Comparison of ENCODE assay signal across 8 cellular contexts in genomic region chr6:112086744-112087135, GRCh38. TPM values are rescaled to one million over a fixed set of nuclear protein-coding genes. Genes with fewer than 3 reads are reported as not detected.
A peak's percentile ranks its signal among the peaks of the same experiment; 100 is the strongest.
DNase-seq lines count a peak whose midpoint lies in the region; ATAC-seq and TF ChIP-seq lines count a peak whose summit lies in the region.

No MANE protein-coding gene starts in this region.

- no peak overlapping the region for H3K23ac ChIP-seq in mesendoderm (ENCODE audit: low read length)

- no peaks in the 10 kb centered on the region for H3K79me1 ChIP-seq in mesendoderm (ENCODE audit: low read length)

- CTCF ChIA-PET in Panc1 (lab: Charles Lee), result interaction anchor here (0.5 to 0.6 kb wide), 3 partner anchors 22 to 1560 kb away, joined by 3 to 8 read pairs (median 6); no protein-coding TSS in a partner anchor

- DNase-seq in HL-60 (ENCODE audit: low read depth in 1 of 2, low spot score in 1 of 2), result peak; percentile 41 to 43
- no peak for DNase-seq in Panc1 (ENCODE audit: low read depth, low spot score)
- DNase-seq in mesendoderm, result peak; percentile 63
- no peak for DNase-seq in stimulated activated CD4-positive, alpha-beta T cell treated with anti-CD3 and anti-CD28 coated beads, Interleukin-4, amount 100 ng/mL, for 1 hour
- no peak for DNase-seq in activated CD4-positive, alpha-beta T cell treated with anti-CD3 and anti-CD28 coated beads, Interleukin-2, amount 50 U/mL, for 48 hours

- no peaks in the 10 kb centered on the region for H4K20me1 ChIP-seq in DOHH2 (ENCODE audit: control insufficient read depth, insufficient read depth, low read depth, low read length)

- no peaks in the 10 kb centered on the region for H3K9me2 ChIP-seq in DOHH2 (replicated peaks; ENCODE audit: control insufficient read depth, low read length)

- H3K56ac ChIP-seq in mesendoderm (ENCODE audit: low read length), result peak overlapping the region; percentile 87

- no peak overlapping the region for H2BK15ac ChIP-seq in mesendoderm (replicated peaks; ENCODE audit: low read depth)

- H3K4me2 ChIP-seq in DOHH2 (ENCODE audit: low read length), result peak overlapping the region; percentile 92
- peak overlapping the region; percentile 56 for H3K4me2 ChIP-seq in mesendoderm (ENCODE audit: low read length)

- no CpG with 5 or more reads among the region's 8 CpGs for WGBS in mesendoderm (ENCODE audit: extremely low coverage, insufficient coverage, low lambda C conversion rate)

- H3K18ac ChIP-seq in mesendoderm (ENCODE audit: low read length), result no peak overlapping the region

- in situ Hi-C loops in Panc1 (cut with HindIII; ENCODE audit: low pct_unique_long_range_greater_than_20kb, low sequenced_read_pairs), result no loop called here

- H3K9me3 ChIP-seq in DOHH2 (ENCODE audit: control insufficient read depth, insufficient read depth, low read length) (no peaks in the 10 kb centered on the region), Panc1 (ENCODE audit: control insufficient read depth, insufficient read depth, low read depth, low read length) (no peaks in the 10 kb centered on the region), endocrine pancreas (ENCODE audit: control insufficient read depth, low read length) (no peaks in the 10 kb centered on the region)

- H2BK5ac ChIP-seq in mesendoderm (ENCODE audit: low read length), result peak overlapping the region; percentile 43

- intact Hi-C loops in Panc1 (cut with micrococcal nuclease; ENCODE audit: unreplicated experiment), result loop anchor here (5.0 kb wide), 1 partner anchor 76 kb away; no protein-coding TSS in a partner anchor

- no peak overlapping the region for H4K5ac ChIP-seq in mesendoderm (ENCODE audit: low read length)

- BruUV-seq in Panc1 (replicated peaks; lab: Mats Ljungman, UMichigan), result no TSS peak

- peaks cover 12% of the 10 kb centered on the region for H3K79me2 ChIP-seq in DOHH2 (ENCODE audit: control insufficient read depth, low read length)
- no peaks in the 10 kb centered on the region for H3K79me2 ChIP-seq in mesendoderm (ENCODE audit: control insufficient read depth, insufficient read depth, low read length)

- no peak overlapping the region for H2AK5ac ChIP-seq in mesendoderm (ENCODE audit: low read length)

- POLR2A ChIA-PET in Panc1 (lab: Charles Lee), result interaction anchor here (0.8 kb wide), 1 partner anchor 58 kb away, joined by 3 read pairs; no protein-coding TSS in a partner anchor

- ATAC-seq in GM21381 (IDR thresholded peaks at IDR 0.05; ENCODE audit: unreplicated experiment) (peak; percentile 34), Panc1 (peak; percentile 59)

- H3K4ac ChIP-seq in mesendoderm (ENCODE audit: low read depth, low read length), result no peak overlapping the region

- H3K9ac ChIP-seq in endocrine pancreas (ENCODE audit: control insufficient read depth, insufficient read depth, low read length), result peak overlapping the region; percentile 96
- H3K9ac ChIP-seq in mesendoderm (ENCODE audit: low read length), result peak overlapping the region; percentile 77

- TF ChIP-seq CTCF in DOHH2 (IDR thresholded peaks at IDR 0.05; ENCODE audit: low read depth, low read length, poor library complexity, severe bottlenecking) (no peak), HL-60 (IDR thresholded peaks at IDR 0.05; ENCODE audit: insufficient read depth, low read length) (no peak), Panc1 (IDR thresholded peaks at IDR 0.05) (no peak; the same call in 1 of the 2 replicates)

- H3K27ac ChIP-seq in DOHH2 (ENCODE audit: low read depth, low read length) (peak overlapping the region; percentile 28), HL-60 (replicated peaks) (peak overlapping the region; percentile 74), Panc1 (ENCODE audit: low read length) (peak overlapping the region; percentile 94), mesendoderm (ENCODE audit: low read depth, low read length) (peak overlapping the region; percentile 82)

- H4K8ac ChIP-seq in mesendoderm (ENCODE audit: low read depth, low read length), result no peak overlapping the region

- H3K4me3 ChIP-seq in DOHH2 (ENCODE audit: low read length), result peak overlapping the region; percentile 79
- H3K4me3 ChIP-seq in HL-60 (replicated peaks; ENCODE audit: insufficient read depth, low read length), result peak overlapping the region; percentile 89
- H3K4me3 ChIP-seq in Panc1 (ENCODE audit: low read depth in 2 of 2, low read length in 2 of 2), result peak overlapping the region; percentile 92 to 94
- H3K4me3 ChIP-seq in endocrine pancreas (ENCODE audit: control insufficient read depth, insufficient read depth, low read length), result peak overlapping the region; percentile 97
- H3K4me3 ChIP-seq in mesendoderm (ENCODE audit: low read length), result peak overlapping the region; percentile 77

- 0 out of 2 replicates have a peak, but pooled peaks cover 3% of the 10 kb centered on the region for H3F3A ChIP-seq in DOHH2 (ENCODE audit: control insufficient read depth, insufficient read depth)

- H3K27me3 ChIP-seq in DOHH2 (ENCODE audit: control insufficient read depth, low read length) (peaks cover 11% of the 10 kb centered on the region), HL-60 (ENCODE audit: insufficient read depth, poor library complexity, severe bottlenecking) (no peaks in the 10 kb centered on the region), Panc1 (ENCODE audit: control insufficient read depth, insufficient read depth, low read length) (0 out of 2 replicates have a peak, but pooled peaks cover 4% of the 10 kb centered on the region), endocrine pancreas (ENCODE audit: control insufficient read depth, insufficient read depth, low read length) (no peaks in the 10 kb centered on the region), mesendoderm (ENCODE audit: insufficient read depth, low read length, poor library complexity) (no peaks in the 10 kb centered on the region)

- H3K36me3 ChIP-seq in DOHH2 (ENCODE audit: control insufficient read depth, low read length) (peaks cover 29% of the 10 kb centered on the region), Panc1 (ENCODE audit: control insufficient read depth, insufficient read depth, low read length) (peaks cover 14% of the 10 kb centered on the region), endocrine pancreas (ENCODE audit: control insufficient read depth, insufficient read depth, low read length) (no peaks in the 10 kb centered on the region), mesendoderm (ENCODE audit: control insufficient read depth, insufficient read depth, low read length) (no peaks in the 10 kb centered on the region)

- no peak overlapping the region for H2BK120ac ChIP-seq in mesendoderm (ENCODE audit: low read depth, low read length)

- H3K4me1 ChIP-seq in DOHH2 (ENCODE audit: control insufficient read depth, low read length) (peaks cover 13% of the 10 kb centered on the region), Panc1 (ENCODE audit: control insufficient read depth, insufficient read depth, low read length) (peaks cover 10% of the 10 kb centered on the region; the same call in 1 of the 2 replicates), endocrine pancreas (ENCODE audit: control insufficient read depth, insufficient read depth, low read length) (peaks cover 13% of the 10 kb centered on the region), mesendoderm (ENCODE audit: control insufficient read depth, low read depth, low read length) (no peaks in the 10 kb centered on the region)

RNA-seq across cellular contexts. Expression of gene TUBE1, which starts 0.5 kb away (rescaled TPM):
- 22.3 TPM for total RNA-seq in Panc1 (2021; ENCODE audit: unreplicated experiment)
- polyA plus RNA-seq in Panc1 (2012; ENCODE audit: insufficient read length), result 19.6 TPM
- polyA plus RNA-seq in mesendoderm (2013, experiment 1 of 2), result 8.5 TPM
- 8.3 TPM for polyA plus RNA-seq in mesendoderm (2013, experiment 2 of 2)

RNA-seq across cellular contexts. Expression of gene FAM229B, which starts 0.7 kb away (rescaled TPM):
- 12.0 TPM for total RNA-seq in Panc1 (2021; ENCODE audit: unreplicated experiment)
- 12.1 TPM for polyA plus RNA-seq in Panc1 (2012; ENCODE audit: insufficient read length)
- polyA plus RNA-seq in mesendoderm (2013, experiment 1 of 2), result 12.4 TPM
- 12.6 TPM for polyA plus RNA-seq in mesendoderm (2013, experiment 2 of 2)

RNA-seq across cellular contexts. Expression of gene CCN6, which starts 32.8 kb away (rescaled TPM):
- 3.0 TPM for total RNA-seq in Panc1 (2021; ENCODE audit: unreplicated experiment)
- 3.4 TPM for polyA plus RNA-seq in Panc1 (2012; ENCODE audit: insufficient read length)
- not detected for polyA plus RNA-seq in mesendoderm (2013, experiment 1 of 2)
- polyA plus RNA-seq in mesendoderm (2013, experiment 2 of 2), result not detected

Comparison
In these comparisons a context has a peak if more than half of its experiments do, and no peak if none do; other contexts are left out.
1. H3K27ac ChIP-seq: peak in every context shown above with its lines; median percentile 94 in Panc1; 82 in mesendoderm; 74 in HL-60; 28 in DOHH2.
2. DNase-seq: peak in HL-60 (2 of 2) and mesendoderm (single experiment); none in Panc1 (single experiment), stimulated activated CD4-positive, alpha-beta T cell treated with anti-CD3 and anti-CD28 coated beads, Interleukin-4, amount 100 ng/mL, for 1 hour (single experiment) and activated CD4-positive, alpha-beta T cell treated with anti-CD3 and anti-CD28 coated beads, Interleukin-2, amount 50 U/mL, for 48 hours (0 of 2).
3. Peak in every context shown above with its lines, with median percentiles within 50 percentile points of each other: H3K4me3 ChIP-seq.